Comparison of ENCODE assay signal across 9 cellular contexts in the genomic region with DNA sequence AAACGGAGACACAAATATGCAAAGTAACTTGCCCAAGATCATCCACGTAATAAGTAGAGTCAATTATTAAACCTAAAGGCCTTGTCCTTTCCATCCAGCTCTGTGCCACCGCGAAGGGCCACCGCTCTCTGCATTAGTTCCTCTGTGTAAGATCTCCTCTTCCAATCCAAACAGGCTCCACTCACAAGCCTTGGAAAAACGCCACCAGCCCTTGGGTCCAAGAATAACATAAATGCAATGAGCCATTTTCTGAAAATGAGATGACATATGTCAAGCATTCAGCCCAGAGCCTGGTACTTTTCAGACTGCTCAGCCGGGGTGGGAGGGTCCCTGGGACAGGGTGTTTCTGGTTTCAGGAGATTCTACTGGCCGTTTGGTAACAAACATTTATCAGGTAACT. TPM values are rescaled to one million over a fixed set of nuclear protein-coding genes. Genes with fewer than 3 reads are reported as not detected.
A peak's percentile ranks its signal among the peaks of the same experiment; 100 is the strongest.
DNase-seq lines count a peak whose midpoint lies in the region; ATAC-seq and TF ChIP-seq lines count a peak whose summit lies in the region.
"Had no signal": no experiment of that assay in that cellular context is flagged by ENCODE, and none has a peak within 500 bp of the region (broad histone marks: within the 10 kb centered on the region; RNA-seq: fewer than 3 reads in every experiment).

No MANE protein-coding gene starts in this region.

- TF ChIP-seq CTCF in heart left ventricle (IDR thresholded peaks at IDR 0.05), result no peak
- TF ChIP-seq CTCF in mucosa of descending colon (IDR thresholded peaks at IDR 0.05), result no peak

- no peaks in the 10 kb centered on the region for H3K27me3 Mint-ChIP-seq in activated T-helper 1 cell treated with anti-CD3 and anti-CD28 coated beads, Interleukin-12 subunit alpha, Interleukin-12 subunit beta, Interleukin-2, Interleukin-4 antibody, amounts not matched to agents 30 ng/mL and 10 ng/mL and 1 ng/mL, durations not matched to agents 14 hours and 24 hours and 36 hours (ENCODE audit: insufficient read depth)

- H3K27me3 ChIP-seq in MG63, result no peaks in the 10 kb centered on the region
- no peaks in the 10 kb centered on the region for H3K27me3 ChIP-seq in heart left ventricle

- H3K9me3 Mint-ChIP-seq in activated T-helper 1 cell treated with anti-CD3 and anti-CD28 coated beads, Interleukin-12 subunit alpha, Interleukin-12 subunit beta, Interleukin-2, Interleukin-4 antibody, amounts not matched to agents 30 ng/mL and 10 ng/mL and 1 ng/mL, durations not matched to agents 14 hours and 24 hours and 36 hours, result no peaks in the 10 kb centered on the region

- intact Hi-C loops in activated T-helper 1 cell treated with anti-CD3 and anti-CD28 coated beads, Interleukin-12 subunit alpha, Interleukin-12 subunit beta, Interleukin-2, Interleukin-4 antibody, amounts not matched to agents 30 ng/mL and 10 ng/mL and 1 ng/mL, durations not matched to agents 14 hours and 24 hours and 36 hours (cut with micrococcal nuclease), result no loop called here
- intact Hi-C loops in heart left ventricle (cut with DNase I) (no loop called here), mucosa of descending colon (cut with DNase I, micrococcal nuclease) (no loop called here)

- H3K27ac ChIP-seq in heart left ventricle, result peak overlapping the region; percentile 40 to 86 (median 67)

- H3K4me1 ChIP-seq in heart left ventricle (peaks cover 2 to 78% (median 40%) of the 10 kb centered on the region in 12 donors), mucosa of descending colon (ENCODE audit: low read depth) (peaks cover 4% of the 10 kb centered on the region)

- H3K36me3 Mint-ChIP-seq in activated T-helper 1 cell treated with anti-CD3 and anti-CD28 coated beads, Interleukin-12 subunit alpha, Interleukin-12 subunit beta, Interleukin-2, Interleukin-4 antibody, amounts not matched to agents 30 ng/mL and 10 ng/mL and 1 ng/mL, durations not matched to agents 14 hours and 24 hours and 36 hours (ENCODE audit: low read depth), result peaks cover 34% of the 10 kb centered on the region

- ATAC-seq in heart left ventricle (peak; percentile 19 to 41 (median 29)), mucosa of descending colon (no peak)

- H3K4me3 Mint-ChIP-seq in activated T-helper 1 cell treated with anti-CD3 and anti-CD28 coated beads, Interleukin-12 subunit alpha, Interleukin-12 subunit beta, Interleukin-2, Interleukin-4 antibody, amounts not matched to agents 30 ng/mL and 10 ng/mL and 1 ng/mL, durations not matched to agents 14 hours and 24 hours and 36 hours, result no peak overlapping the region

- H3K36me3 ChIP-seq in MG63, result no peaks in the 10 kb centered on the region; the same call in 1 of the 2 replicates
- peaks cover 0 to 57% (median 43%) of the 10 kb centered on the region in 9 donors for H3K36me3 ChIP-seq in heart left ventricle
- no peaks in the 10 kb centered on the region for H3K36me3 ChIP-seq in mucosa of descending colon (ENCODE audit: low read depth)

- peaks cover 62% of the 10 kb centered on the region for H3K4me1 Mint-ChIP-seq in activated T-helper 1 cell treated with anti-CD3 and anti-CD28 coated beads, Interleukin-12 subunit alpha, Interleukin-12 subunit beta, Interleukin-2, Interleukin-4 antibody, amounts not matched to agents 30 ng/mL and 10 ng/mL and 1 ng/mL, durations not matched to agents 14 hours and 24 hours and 36 hours (ENCODE audit: low read depth)

- peak overlapping the region; percentile 47 for H3K27ac Mint-ChIP-seq in activated T-helper 1 cell treated with anti-CD3 and anti-CD28 coated beads, Interleukin-12 subunit alpha, Interleukin-12 subunit beta, Interleukin-2, Interleukin-4 antibody, amounts not matched to agents 30 ng/mL and 10 ng/mL and 1 ng/mL, durations not matched to agents 14 hours and 24 hours and 36 hours

- H3K4me3 ChIP-seq in MG63 (no peak overlapping the region), heart left ventricle (no peak overlapping the region), mucosa of descending colon (no peak overlapping the region)

- DNase-seq in MG63 (peak; percentile 61), heart left ventricle (peak in 3 of 5 donors; percentile 41 to 60 (median 47)), renal cortical epithelial cell (ENCODE audit: low read depth) (peak; percentile 72), mucosa of descending colon (no peak), GF-D8 (lab: John Stamatoyannopoulos, UW) (no peak), iPS-NIHi7 (ENCODE audit: extremely low spot score) (no peak)
- DNase-seq in activated T-helper 1 cell treated with anti-CD3 and anti-CD28 coated beads, Interleukin-12 subunit alpha, Interleukin-12 subunit beta, Interleukin-2, Interleukin-4 antibody, amounts not matched to agents 30 ng/mL and 10 ng/mL and 1 ng/mL, durations not matched to agents 14 hours and 24 hours and 36 hours (ENCODE audit: low spot score), result no peak
- DNase-seq: DMS53, SW 1271 had no signal

- WGBS in heart left ventricle, 4 donors, result 47 to 55% (median 53%) methylated on average over 8 of the region's 8 CpGs

- no peak for TF ChIP-seq POLR2A in heart left ventricle (IDR thresholded peaks at IDR 0.05)

- H3K9me3 ChIP-seq in MG63, result no peaks in the 10 kb centered on the region
- H3K9me3 ChIP-seq in heart left ventricle, result no peaks in the 10 kb centered on the region
- H3K9me3 ChIP-seq in mucosa of descending colon, result no peaks in the 10 kb centered on the region

RNA-seq across cellular contexts. Expression of a gene that starts 30.0 kb away (rescaled TPM):
- 11.0 and 18.3 TPM in 2 replicates for total RNA-seq in MG63 (2014; rRNA removed; shearing (Covaris generic); ENCODE audit: low replicate concordance)
- 28.2 and 28.6 TPM in 2 replicates for total RNA-seq in activated T-helper 1 cell treated with anti-CD3 and anti-CD28 coated beads, Interleukin-12 subunit alpha, Interleukin-12 subunit beta, Interleukin-2, Interleukin-4 antibody, amounts not matched to agents 30 ng/mL and 10 ng/mL and 1 ng/mL, durations not matched to agents 14 hours and 24 hours and 36 hours
- 100 to 1,000 TPM; 120 to 234 (median 184) TPM for total RNA-seq in heart left ventricle
- polyA plus RNA-seq in heart left ventricle, result 100 to 1,000 TPM in 1 of 2 donors, 10 to 100 TPM in 1; 53.7 to 128 TPM
- total RNA-seq in renal cortical epithelial cell, result 53.7 and 56.8 TPM in 2 replicates
- total RNA-seq in mucosa of descending colon, result 100 to 1,000 TPM in 2 of 3 donors, 10 to 100 TPM in 1; 94.0 to 149 (median 114) TPM

Comparison
In these comparisons a context has a peak if more than half of its experiments do, and no peak if none do; other contexts are left out.
1. DNase-seq: peak in MG63 (single experiment), heart left ventricle (3 of 5) and renal cortical epithelial cell (single experiment); none in activated T-helper 1 cell treated with anti-CD3 and anti-CD28 coated beads, Interleukin-12 subunit alpha, Interleukin-12 subunit beta, Interleukin-2, Interleukin-4 antibody, amounts not matched to agents 30 ng/mL and 10 ng/mL and 1 ng/mL, durations not matched to agents 14 hours and 24 hours and 36 hours (single experiment), mucosa of descending colon (0 of 3), GF-D8 (single experiment) and iPS-NIHi7 (single experiment).